ENCODE assay signal across 1 cellular context in genomic region chr12:49651855-49652254, GRCh38.
TF ChIP-seq lines count a peak whose summit lies in the region.

No MANE protein-coding gene starts in this region.

TF ChIP-seq in GM23338, 12 proteins besides CTCF, POLR2A, EP300 and RAD21 (continued from another document):
- no peak for TF ChIP-seq ETS1 (IDR thresholded peaks at IDR 0.05)
- no peak for TF ChIP-seq JUNB (IDR thresholded peaks at IDR 0.05; ENCODE audit: unreplicated experiment)
- TF ChIP-seq ZNF331 (CRISPR knock-in tag; IDR thresholded peaks at IDR 0.05; ENCODE audit: low read depth), result no peak
- no peak for TF ChIP-seq EZH2phosphoT487 (IDR thresholded peaks at IDR 0.05; ENCODE audit: unreplicated experiment)
